In genomic region chr10:113087082-113088029, GRCh38 we compare ENCODE assay signal across 8 cellular contexts.
DNase-seq lines count a peak whose midpoint lies in the region; ATAC-seq lines count a peak whose summit lies in the region.

No MANE protein-coding gene starts in this region.

- intact Hi-C loops in posterior vena cava (cut with DNase I) = no loop called here
- intact Hi-C loops in activated CD4-positive, alpha-beta T cell treated with anti-CD3 and anti-CD28 coated beads for 36 hours (cut with DNase I, micrococcal nuclease) = no loop called here

- POLR2A ChIA-PET in activated CD4-positive, alpha-beta T cell treated with anti-CD3 and anti-CD28 coated beads for 36 hours (lab: Charles Lee) = no interaction called here

- no peak for ATAC-seq in GM21576 (IDR thresholded peaks at IDR 0.05; ENCODE audit: unreplicated experiment)
- no peak for ATAC-seq in activated CD4-positive, alpha-beta T cell treated with anti-CD3 and anti-CD28 coated beads for 36 hours
- ATAC-seq in GM21390 (IDR thresholded peaks at IDR 0.05; ENCODE audit: unreplicated experiment) = no peak

- H3K27me3 Mint-ChIP-seq in activated CD4-positive, alpha-beta T cell treated with anti-CD3 and anti-CD28 coated beads for 36 hours = no peaks in the 10 kb centered on the region

- H3K4me3 Mint-ChIP-seq in activated CD4-positive, alpha-beta T cell treated with anti-CD3 and anti-CD28 coated beads for 36 hours = no peak overlapping the region

- H3K36me3 Mint-ChIP-seq in activated CD4-positive, alpha-beta T cell treated with anti-CD3 and anti-CD28 coated beads for 36 hours (ENCODE audit: low read depth) = no peaks in the 10 kb centered on the region

- CTCF ChIA-PET in activated CD4-positive, alpha-beta T cell treated with anti-CD3 and anti-CD28 coated beads for 36 hours (lab: Charles Lee) = interaction anchor here (0.6 kb wide), 1 partner anchor 222 kb away, joined by 5 read pairs; no protein-coding TSS in a partner anchor

- DNase-seq in ELF-1 (ENCODE audit: low read depth, low spot score) (peak; percentile 94), SIG-M5 (lab: John Stamatoyannopoulos, UW) (peak; percentile 19), fibroblast of peridontal ligament (ENCODE audit: extremely low read depth) (peak; percentile 99), posterior vena cava (ENCODE audit: low spot score) (peak; percentile 85), GDM1 (lab: John Stamatoyannopoulos, UW) (no peak)
- no peak for DNase-seq in activated CD4-positive, alpha-beta T cell treated with anti-CD3 and anti-CD28 coated beads for 36 hours

- H3K9me3 Mint-ChIP-seq in activated CD4-positive, alpha-beta T cell treated with anti-CD3 and anti-CD28 coated beads for 36 hours (ENCODE audit: low read depth) = no peaks in the 10 kb centered on the region

- no peaks in the 10 kb centered on the region for H3K4me1 Mint-ChIP-seq in activated CD4-positive, alpha-beta T cell treated with anti-CD3 and anti-CD28 coated beads for 36 hours

- H3K27ac Mint-ChIP-seq in activated CD4-positive, alpha-beta T cell treated with anti-CD3 and anti-CD28 coated beads for 36 hours = no peak overlapping the region

Comparison
In these comparisons a context has a peak if more than half of its experiments do, and no peak if none do; other contexts are left out.
1. DNase-seq: peak in ELF-1 (single experiment), SIG-M5 (single experiment), fibroblast of peridontal ligament (single experiment) and posterior vena cava (single experiment); none in GDM1 (single experiment) and activated CD4-positive, alpha-beta T cell treated with anti-CD3 and anti-CD28 coated beads for 36 hours (single experiment).